8 cellular contexts compared by ENCODE assay signal in genomic region chr9:107243757-107244156, GRCh38. TPM values are rescaled to one million over a fixed set of nuclear protein-coding genes. Genes with fewer than 3 reads are reported as not detected.
A peak's percentile ranks its signal among the peaks of the same experiment; 100 is the strongest.
DNase-seq lines count a peak whose midpoint lies in the region; ATAC-seq and TF ChIP-seq lines count a peak whose summit lies in the region.

No MANE protein-coding gene starts in this region.

- H3K27ac ChIP-seq in lower lobe of right lung (no peak overlapping the region), SJCRH30 (no peak overlapping the region)

- H3K4me3 ChIP-seq in lower lobe of right lung (no peak overlapping the region), SJCRH30 (no peak overlapping the region)

- H3K36me3 ChIP-seq in lower lobe of right lung (no peaks in the 10 kb centered on the region), SJCRH30 (no peaks in the 10 kb centered on the region)

- no peaks in the 10 kb centered on the region for H3K27me3 Mint-ChIP-seq in activated T-cell treated with anti-CD3 and anti-CD28 coated beads, Interleukin-2, amount 50 U/mL, for 24 hours
- H3K27me3 Mint-ChIP-seq in immature natural killer cell (ENCODE audit: low read depth in 3 of 3), result no peaks in the 10 kb centered on the region

- H3K9me3 Mint-ChIP-seq in activated T-cell treated with anti-CD3 and anti-CD28 coated beads, Interleukin-2, amount 50 U/mL, for 24 hours, result no peaks in the 10 kb centered on the region
- H3K9me3 Mint-ChIP-seq in immature natural killer cell, result no peaks in the 10 kb centered on the region

- intact Hi-C loops in lower lobe of right lung (cut with DNase I), result no loop called here

- no peaks in the 10 kb centered on the region for H3K4me1 ChIP-seq in lower lobe of right lung
- H3K4me1 ChIP-seq in SJCRH30, result peaks cover 6% of the 10 kb centered on the region; the same call in 1 of the 2 replicates

- no peaks in the 10 kb centered on the region for H3K36me3 Mint-ChIP-seq in activated T-cell treated with anti-CD3 and anti-CD28 coated beads, Interleukin-2, amount 50 U/mL, for 24 hours (ENCODE audit: low read depth)
- no peaks in the 10 kb centered on the region for H3K36me3 Mint-ChIP-seq in immature natural killer cell

- H3K27ac Mint-ChIP-seq in activated T-cell treated with anti-CD3 and anti-CD28 coated beads, Interleukin-2, amount 50 U/mL, for 24 hours, result peak overlapping the region; percentile 87
- H3K27ac Mint-ChIP-seq in immature natural killer cell, result no peak overlapping the region

- H3K4me1 Mint-ChIP-seq in activated T-cell treated with anti-CD3 and anti-CD28 coated beads, Interleukin-2, amount 50 U/mL, for 24 hours (ENCODE audit: low read depth), result peaks cover 37% of the 10 kb centered on the region
- H3K4me1 Mint-ChIP-seq in immature natural killer cell, result peaks cover 11 to 13% of the 10 kb centered on the region in 2 donors

- ATAC-seq in GM19351 (IDR thresholded peaks at IDR 0.05; ENCODE audit: unreplicated experiment) (peak; percentile 72), lower lobe of right lung (peak; percentile 59 to 61)

- TF ChIP-seq CTCF in lower lobe of right lung (IDR thresholded peaks at IDR 0.05), result no peak

- H3K27me3 ChIP-seq in lower lobe of right lung (ENCODE audit: low read depth), result no peaks in the 10 kb centered on the region
- H3K27me3 ChIP-seq in SJCRH30, result no peaks in the 10 kb centered on the region

- H3K9me3 ChIP-seq in lower lobe of right lung (no peaks in the 10 kb centered on the region), SJCRH30 (replicated peaks) (no peaks in the 10 kb centered on the region)

- no peak overlapping the region for H3K4me3 Mint-ChIP-seq in activated T-cell treated with anti-CD3 and anti-CD28 coated beads, Interleukin-2, amount 50 U/mL, for 24 hours
- no peak overlapping the region for H3K4me3 Mint-ChIP-seq in immature natural killer cell

- DNase-seq in A172 (ENCODE audit: low spot score), result peak; percentile 88
- peak; percentile 77 for DNase-seq in HS-5 (ENCODE audit: low read depth)
- DNase-seq in activated T-cell treated with anti-CD3 and anti-CD28 coated beads, Interleukin-2, amount 50 U/mL, for 24 hours, result no peak
- DNase-seq in lower lobe of right lung, result no peak
- no peak for DNase-seq in NCI-H1105 treated with DMSO at 0.1 percent for 48 hours (lab: John Stamatoyannopoulos, UW)
- DNase-seq in SJCRH30, result no peak
- no peak for DNase-seq in immature natural killer cell

RNA-seq across cellular contexts. Expression of gene RAD23B, which starts 39.3 kb away (rescaled TPM):
- 135 and 142 TPM in 2 replicates for total RNA-seq in A172 (2014; rRNA removed; shearing (Covaris generic))
- 95.4 TPM for total RNA-seq in lower lobe of right lung
- 143 and 146 TPM in 2 replicates for total RNA-seq in SJCRH30 (2014; rRNA removed; shearing (Covaris generic))
- polyA plus RNA-seq in immature natural killer cell, result 10 to 100 TPM; 16.9 to 31.7 (median 17.3) TPM

Comparison
In these comparisons a context has a peak if more than half of its experiments do, and no peak if none do; other contexts are left out.
1. DNase-seq: peak in A172 (single experiment) and HS-5 (single experiment); none in activated T-cell treated with anti-CD3 and anti-CD28 coated beads, Interleukin-2, amount 50 U/mL, for 24 hours (single experiment), lower lobe of right lung (single experiment), NCI-H1105 treated with DMSO at 0.1 percent for 48 hours (single experiment), SJCRH30 (0 of 2) and immature natural killer cell (0 of 3).